In the genomic region with DNA sequence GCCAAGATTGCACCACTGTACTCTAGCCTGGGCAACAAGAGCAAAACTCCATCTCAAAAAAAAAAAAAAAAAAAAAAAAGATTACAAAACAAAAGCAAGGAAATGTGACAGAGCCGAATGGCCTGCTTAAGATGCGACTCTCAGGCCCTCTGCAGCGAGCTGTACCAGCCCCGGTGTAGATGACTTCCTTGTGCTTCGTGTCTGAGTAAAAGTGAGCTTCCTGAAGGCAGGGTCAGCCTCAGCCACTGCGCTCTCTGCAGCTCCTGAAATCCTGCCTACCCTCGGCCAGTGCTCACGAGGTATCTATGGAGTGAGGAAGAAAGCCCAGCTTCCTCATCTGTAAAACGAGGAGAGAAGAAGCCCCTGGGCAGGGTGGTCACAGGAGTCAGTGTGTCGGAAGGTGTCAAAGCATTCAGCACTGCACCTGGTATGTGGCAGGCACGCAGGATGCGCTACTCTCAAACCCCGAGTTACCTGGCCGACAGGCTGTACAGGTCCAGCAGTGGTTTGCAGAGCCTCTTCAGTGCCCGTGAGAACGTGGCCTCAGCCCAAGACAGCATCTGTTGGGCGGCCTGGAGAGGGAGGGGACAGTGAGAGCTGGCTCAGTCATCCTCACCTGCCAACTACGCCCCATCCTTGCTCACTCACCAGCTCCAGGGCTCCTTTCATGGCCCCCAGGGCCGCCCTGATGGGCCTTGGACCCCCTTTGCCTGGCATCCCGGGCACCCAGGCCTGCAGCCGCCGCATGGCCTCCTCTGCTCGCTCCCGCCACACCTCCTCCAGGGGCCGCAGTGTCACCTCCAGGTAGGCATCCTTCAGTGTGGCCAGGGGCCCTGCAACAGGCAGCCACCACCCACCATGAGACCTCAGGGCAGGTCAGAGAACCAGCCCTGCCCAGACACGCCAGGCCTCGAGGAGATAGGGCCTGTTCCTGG, we compare ENCODE assay signal across 20 cellular contexts. TPM values are rescaled to one million over a fixed set of nuclear protein-coding genes. Genes with fewer than 3 reads are reported as not detected.
DNase-seq lines count a peak whose midpoint lies in the region; ATAC-seq and TF ChIP-seq lines count a peak whose summit lies in the region.
"Had no signal": no experiment of that assay in that cellular context is flagged by ENCODE, and none has a peak within 500 bp of the region (broad histone marks: within the 10 kb centered on the region; RNA-seq: fewer than 3 reads in every experiment).

No MANE protein-coding gene starts in this region.

- H3K36me3 ChIP-seq in right atrium auricular region, result no peaks in the 10 kb centered on the region
- H3K36me3 ChIP-seq in hepatocyte (replicated peaks; ENCODE audit: insufficient read depth, low read depth), result no peaks in the 10 kb centered on the region
- H3K36me3 ChIP-seq: heart left ventricle, sigmoid colon had no signal

- no peaks in the 10 kb centered on the region for H3K79me2 ChIP-seq in hepatocyte

- no peaks in the 10 kb centered on the region for H3K9me3 ChIP-seq in right atrium auricular region
- H3K9me3 ChIP-seq in hepatocyte (ENCODE audit: low read depth), result no peaks in the 10 kb centered on the region
- H3K9me3 ChIP-seq: heart left ventricle, sigmoid colon, tibial nerve had no signal

- no peaks in the 10 kb centered on the region for H3K36me3 Mint-ChIP-seq in type B pancreatic cell
- H3K36me3 Mint-ChIP-seq: activated naive CD4-positive, alpha-beta T cell treated with anti-CD3 and anti-CD28 coated beads, Interleukin-2, amount 50 U/mL, for 24 hours had no signal

- H2AFZ ChIP-seq in hepatocyte, result no peak overlapping the region

- no peaks in the 10 kb centered on the region for H4K20me1 ChIP-seq in hepatocyte (ENCODE audit: insufficient read depth, poor library complexity, severe bottlenecking)

- H3K27me3 Mint-ChIP-seq in type B pancreatic cell, result no peaks in the 10 kb centered on the region
- H3K27me3 Mint-ChIP-seq: activated CD8-positive, alpha-beta T cell treated with anti-CD3 and anti-CD28 coated beads for 36 hours; activated naive CD4-positive, alpha-beta T cell treated with anti-CD3 and anti-CD28 coated beads, Interleukin-2, amount 50 U/mL, for 24 hours; stimulated activated naive CD8-positive, alpha-beta T cell treated with anti-CD3 and anti-CD28 coated beads, Interleukin-15, Interleukin-2, amounts not matched to agents 100 ng/mL and 50 ng/mL, for 24 hours had no signal

- H3K4me1 ChIP-seq in right atrium auricular region (peaks cover 0 to 8% of the 10 kb centered on the region in 2 donors), hepatocyte (ENCODE audit: insufficient read depth) (peaks cover 11% of the 10 kb centered on the region)

- DNase-seq in left ventricle myocardium superior, result peak; percentile 23
- no peak for DNase-seq in right atrium auricular region (ENCODE audit: low spot score)
- DNase-seq in NCI-H2029 treated with DMSO at 0.1 percent for 48 hours (lab: John Stamatoyannopoulos, UW), result peak; percentile 39
- peak; percentile 6 for DNase-seq in hepatocyte (ENCODE audit: low spot score)
- DNase-seq in type B pancreatic cell (ENCODE audit: extremely low spot score, unreplicated experiment), result no peak
- no peak for DNase-seq in UCSD-AML1 (lab: John Stamatoyannopoulos, UW; ENCODE audit: unreplicated experiment)
- no peak for DNase-seq in retina
- DNase-seq in cerebellar cortex (ENCODE audit: low spot score), result no peak
- DNase-seq: activated CD8-positive, alpha-beta T cell treated with anti-CD3 and anti-CD28 coated beads for 36 hours; activated T-cell treated with anti-CD3 and anti-CD28 coated beads, Interleukin-2, amount 50 U/mL, for 48 hours; NCI-H187; NCI-H526 had no signal

- ATAC-seq in left ventricle myocardium superior, result no peak
- ATAC-seq: activated CD8-positive, alpha-beta T cell treated with anti-CD3 and anti-CD28 coated beads for 36 hours; heart left ventricle; Panc1 had no signal

- H3K27ac ChIP-seq in right atrium auricular region, result no peak overlapping the region
- no peak overlapping the region for H3K27ac ChIP-seq in hepatocyte
- H3K27ac ChIP-seq: heart left ventricle, sigmoid colon, tibial nerve had no signal

- H3K27me3 ChIP-seq in right atrium auricular region, result no peaks in the 10 kb centered on the region
- H3K27me3 ChIP-seq in hepatocyte, result no peaks in the 10 kb centered on the region
- H3K27me3 ChIP-seq: tibial nerve had no signal

- no peaks in the 10 kb centered on the region for H3K9me2 ChIP-seq in hepatocyte (replicated peaks; ENCODE audit: insufficient read depth)

- no peak overlapping the region for H3K4me2 ChIP-seq in hepatocyte

- peak overlapping the region; percentile 81 for H3K27ac Mint-ChIP-seq in type B pancreatic cell
- H3K27ac Mint-ChIP-seq: activated CD8-positive, alpha-beta T cell treated with anti-CD3 and anti-CD28 coated beads for 36 hours; activated naive CD4-positive, alpha-beta T cell treated with anti-CD3 and anti-CD28 coated beads, Interleukin-2, amount 50 U/mL, for 24 hours; stimulated activated naive CD8-positive, alpha-beta T cell treated with anti-CD3 and anti-CD28 coated beads, Interleukin-15, Interleukin-2, amounts not matched to agents 100 ng/mL and 50 ng/mL, for 24 hours; T-helper 2 cell treated with Interferon-gamma antibody and Interleukin-4, amounts not matched to agents 5 μg/mL and 100 μg/mL, for 36 hours had no signal

- no peak overlapping the region for H3K4me3 Mint-ChIP-seq in type B pancreatic cell
- H3K4me3 Mint-ChIP-seq: activated CD8-positive, alpha-beta T cell treated with anti-CD3 and anti-CD28 coated beads for 36 hours; activated naive CD4-positive, alpha-beta T cell treated with anti-CD3 and anti-CD28 coated beads, Interleukin-2, amount 50 U/mL, for 24 hours; stimulated activated naive CD8-positive, alpha-beta T cell treated with anti-CD3 and anti-CD28 coated beads, Interleukin-15, Interleukin-2, amounts not matched to agents 100 ng/mL and 50 ng/mL, for 24 hours; T-helper 2 cell treated with Interferon-gamma antibody and Interleukin-4, amounts not matched to agents 5 μg/mL and 100 μg/mL, for 36 hours had no signal

- 85% methylated on average over 27 of the region's 27 CpGs for WGBS in hepatocyte (ENCODE audit: low lambda C conversion rate, missing lambda C conversion rate)

- no peaks in the 10 kb centered on the region for H3K9me3 Mint-ChIP-seq in type B pancreatic cell
- H3K9me3 Mint-ChIP-seq: activated CD8-positive, alpha-beta T cell treated with anti-CD3 and anti-CD28 coated beads for 36 hours; activated naive CD4-positive, alpha-beta T cell treated with anti-CD3 and anti-CD28 coated beads, Interleukin-2, amount 50 U/mL, for 24 hours; stimulated activated naive CD8-positive, alpha-beta T cell treated with anti-CD3 and anti-CD28 coated beads, Interleukin-15, Interleukin-2, amounts not matched to agents 100 ng/mL and 50 ng/mL, for 24 hours; T-helper 2 cell treated with Interferon-gamma antibody and Interleukin-4, amounts not matched to agents 5 μg/mL and 100 μg/mL, for 36 hours had no signal

- H3K4me3 ChIP-seq in right atrium auricular region (no peak overlapping the region), hepatocyte (no peak overlapping the region)
- H3K4me3 ChIP-seq: heart left ventricle, lung, sigmoid colon, tibial nerve had no signal

- intact Hi-C loops in left ventricle myocardium superior (cut with micrococcal nuclease), result no loop called here

- TF ChIP-seq CTCF in right atrium auricular region (IDR thresholded peaks at IDR 0.05), result no peak
- TF ChIP-seq CTCF in hepatocyte (IDR thresholded peaks at IDR 0.05; ENCODE audit: poor library complexity), result no peak
- TF ChIP-seq CTCF in type B pancreatic cell (conservative IDR thresholded peaks at IDR 0.05), result no peak

- peaks cover 21% of the 10 kb centered on the region for H3K4me1 Mint-ChIP-seq in type B pancreatic cell (ENCODE audit: unreplicated experiment)
- H3K4me1 Mint-ChIP-seq: activated naive CD4-positive, alpha-beta T cell treated with anti-CD3 and anti-CD28 coated beads, Interleukin-2, amount 50 U/mL, for 24 hours had no signal

RNA-seq across cellular contexts. Expression of a gene that starts 44.6 kb away (rescaled TPM):
- total RNA-seq in left ventricle myocardium superior (0.45 TPM), right atrium auricular region (under 1 TPM in 1 of 2 donors, not detected in 1; 0.85 TPM), hepatocyte (6.7 and 9.8 TPM in 2 replicates), type B pancreatic cell (ENCODE audit: low replicate concordance) (30.0 and 41.3 TPM in 2 replicates)
- 11.4 and 16.1 TPM in 2 replicates for polyA plus RNA-seq in hepatocyte

Comparison
In these comparisons a context has a peak if more than half of its experiments do, and no peak if none do; other contexts are left out.
1. DNase-seq: peak in left ventricle myocardium superior (single experiment), NCI-H2029 treated with DMSO at 0.1 percent for 48 hours (single experiment) and hepatocyte (single experiment); none in right atrium auricular region (single experiment), type B pancreatic cell (single experiment), UCSD-AML1 (single experiment), retina (single experiment) and cerebellar cortex (single experiment).